1 cellular context compared by ENCODE assay signal in the genomic region with DNA sequence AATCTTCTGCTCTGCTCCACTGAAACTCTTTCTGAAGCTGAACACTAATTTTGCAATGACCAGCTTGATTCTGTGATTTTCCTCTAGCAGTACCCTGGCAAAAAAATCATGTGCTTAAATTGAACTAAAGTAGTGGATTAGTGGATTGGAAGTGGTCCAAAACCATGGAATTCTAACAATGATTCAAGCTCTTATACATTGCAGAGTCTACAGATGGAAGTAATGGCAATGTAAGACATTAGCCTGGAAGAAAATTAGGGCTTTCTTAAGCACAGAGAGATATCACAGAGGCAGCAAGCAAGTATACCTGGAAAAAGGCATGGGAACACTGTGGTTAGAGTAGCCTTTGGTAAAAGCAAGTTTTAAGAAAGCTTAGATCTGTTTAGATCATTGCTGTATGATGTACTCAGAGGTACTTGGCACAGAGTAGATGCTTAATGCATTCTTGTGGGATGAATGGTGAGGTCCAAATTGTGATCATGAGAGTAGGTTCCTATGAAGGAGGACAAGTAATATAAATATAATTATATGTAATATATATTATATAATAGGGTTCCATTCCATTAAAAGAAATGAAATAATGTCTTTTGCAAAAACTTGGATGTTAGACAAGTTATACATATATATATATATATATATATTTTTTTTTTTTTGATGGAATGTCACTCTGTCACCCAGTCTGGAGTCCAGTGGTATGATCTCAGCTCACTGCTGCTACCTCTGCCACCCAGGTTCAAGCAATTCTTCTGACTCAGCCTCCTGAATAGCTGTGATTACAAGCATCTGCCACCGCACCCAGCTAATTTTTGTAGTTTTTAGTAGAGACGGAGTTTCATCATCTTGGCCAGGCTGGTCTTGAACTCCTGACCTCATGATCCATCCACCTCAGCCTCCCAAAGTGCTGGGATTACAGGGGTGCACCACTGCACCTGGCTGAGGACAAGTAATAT.
TF ChIP-seq lines count a peak whose summit lies in the region.

No MANE protein-coding gene starts in this region.

TF ChIP-seq in WTC11, 78 proteins besides CTCF, POLR2A, EP300 and RAD21 (continued from another document):
- TF ChIP-seq, protein P1, sequence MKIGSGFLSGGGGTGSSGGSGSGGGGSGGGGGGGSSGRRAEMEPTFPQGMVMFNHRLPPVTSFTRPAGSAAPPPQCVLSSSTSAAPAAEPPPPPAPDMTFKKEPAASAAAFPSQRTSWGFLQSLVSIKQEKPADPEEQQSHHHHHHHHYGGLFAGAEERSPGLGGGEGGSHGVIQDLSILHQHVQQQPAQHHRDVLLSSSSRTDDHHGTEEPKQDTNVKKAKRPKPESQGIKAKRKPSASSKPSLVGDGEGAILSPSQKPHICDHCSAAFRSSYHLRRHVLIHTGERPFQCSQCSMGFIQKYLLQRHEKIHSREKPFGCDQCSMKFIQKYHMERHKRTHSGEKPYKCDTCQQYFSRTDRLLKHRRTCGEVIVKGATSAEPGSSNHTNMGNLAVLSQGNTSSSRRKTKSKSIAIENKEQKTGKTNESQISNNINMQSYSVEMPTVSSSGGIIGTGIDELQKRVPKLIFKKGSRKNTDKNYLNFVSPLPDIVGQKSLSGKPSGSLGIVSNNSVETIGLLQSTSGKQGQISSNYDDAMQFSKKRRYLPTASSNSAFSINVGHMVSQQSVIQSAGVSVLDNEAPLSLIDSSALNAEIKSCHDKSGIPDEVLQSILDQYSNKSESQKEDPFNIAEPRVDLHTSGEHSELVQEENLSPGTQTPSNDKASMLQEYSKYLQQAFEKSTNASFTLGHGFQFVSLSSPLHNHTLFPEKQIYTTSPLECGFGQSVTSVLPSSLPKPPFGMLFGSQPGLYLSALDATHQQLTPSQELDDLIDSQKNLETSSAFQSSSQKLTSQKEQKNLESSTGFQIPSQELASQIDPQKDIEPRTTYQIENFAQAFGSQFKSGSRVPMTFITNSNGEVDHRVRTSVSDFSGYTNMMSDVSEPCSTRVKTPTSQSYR (CRISPR knock-in tag; IDR thresholded peaks at IDR 0.05), result no peak
- TF ChIP-seq ATF1 (CRISPR knock-in tag; IDR thresholded peaks at IDR 0.05) (no peak), ESRRA (CRISPR knock-in tag; IDR thresholded peaks at IDR 0.05; ENCODE audit: borderline replicate concordance) (no peak), ZNF232 (CRISPR knock-in tag; IDR thresholded peaks at IDR 0.05) (no peak), SOX15 (CRISPR knock-in tag; IDR thresholded peaks at IDR 0.05) (no peak)
